In the genomic region with DNA sequence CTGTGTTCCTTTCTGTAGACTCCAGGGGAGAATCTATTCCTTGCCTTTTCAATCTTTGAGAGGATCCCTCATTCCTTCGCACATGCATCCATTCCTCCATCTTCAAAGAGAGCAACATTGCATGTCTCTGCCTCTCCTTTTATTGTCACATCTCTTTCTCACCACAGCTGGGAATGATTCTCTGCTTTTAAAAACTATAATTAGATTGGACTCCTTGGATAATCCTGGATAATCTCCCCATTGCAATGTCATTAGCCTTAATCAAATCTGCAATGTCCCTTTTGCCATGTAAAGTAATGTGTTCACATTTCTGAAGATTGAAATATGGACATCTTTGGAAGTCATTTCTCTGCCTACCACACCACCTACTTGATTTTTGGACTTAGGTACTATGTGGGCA, we compare ENCODE assay signal across 27 cellular contexts.
"Had no signal": no experiment of that assay in that cellular context is flagged by ENCODE, and none has a peak within 500 bp of the region (broad histone marks: within the 10 kb centered on the region; RNA-seq: fewer than 3 reads in every experiment).

No MANE protein-coding gene starts in this region.

- ATAC-seq: left colon; left lung; lower lobe of right lung; naive thymus-derived CD8-positive, alpha-beta T cell; pancreas; right cardiac atrium; sciatic nerve; stimulated activated effector memory CD8-positive, alpha-beta T cell treated with anti-CD3 and anti-CD28 coated beads, Interleukin-12 subunit alpha, Interleukin-12 subunit beta, amount 100 ng/mL, for 72 hours; upper lobe of right lung had no signal

- H3K36me3 ChIP-seq: left lung, lower lobe of right lung, pancreas, prostate gland, suprapubic skin, thoracic aorta, tibial artery, upper lobe of right lung had no signal

- H3K27me3 ChIP-seq: left lung, pancreas, suprapubic skin, tibial artery, upper lobe of right lung had no signal

- FAIRE-seq: kidney, pancreas, urothelium cell line had no signal

- H3K9me3 ChIP-seq: lower lobe of right lung, pancreas, prostate gland, suprapubic skin, thoracic aorta, tibial artery, upper lobe of right lung had no signal

- H3K4me3 ChIP-seq: left lung, lower lobe of right lung, pancreas, prostate gland, skin epidermis, suprapubic skin, thoracic aorta, tibial artery, upper lobe of right lung had no signal

- H3K27ac ChIP-seq: left lung, lower lobe of right lung, pancreas, prostate gland, skin epidermis, suprapubic skin, thoracic aorta, tibial artery, upper lobe of right lung had no signal

- H3K4me1 ChIP-seq: left lung, lower lobe of right lung, pancreas, prostate gland, suprapubic skin, tibial artery, upper lobe of right lung had no signal

- DNase-seq: hypothalamus; immature natural killer cell; kidney; left colon; left lung; lower lobe of right lung; mammary epithelial cell; mesenchymal stem cell; naive thymus-derived CD8-positive, alpha-beta T cell; nucleus accumbens; pancreas; posterior cingulate gyrus; retina; right cardiac atrium; stimulated activated CD4-positive, alpha-beta T cell treated with anti-CD3 and anti-CD28 coated beads, Interleukin-12 subunit alpha, Interleukin-12 subunit beta, amount 100 ng/mL, for 4 hours; stimulated activated CD4-positive, alpha-beta T cell treated with anti-CD3 and anti-CD28 coated beads, Interleukin-4, amount 100 ng/mL, for 24 hours; stimulated activated naive CD4-positive, alpha-beta T cell; tibial artery; trophoblast cell; upper lobe of right lung had no signal
